1 cellular context compared by ENCODE assay signal in the genomic region with DNA sequence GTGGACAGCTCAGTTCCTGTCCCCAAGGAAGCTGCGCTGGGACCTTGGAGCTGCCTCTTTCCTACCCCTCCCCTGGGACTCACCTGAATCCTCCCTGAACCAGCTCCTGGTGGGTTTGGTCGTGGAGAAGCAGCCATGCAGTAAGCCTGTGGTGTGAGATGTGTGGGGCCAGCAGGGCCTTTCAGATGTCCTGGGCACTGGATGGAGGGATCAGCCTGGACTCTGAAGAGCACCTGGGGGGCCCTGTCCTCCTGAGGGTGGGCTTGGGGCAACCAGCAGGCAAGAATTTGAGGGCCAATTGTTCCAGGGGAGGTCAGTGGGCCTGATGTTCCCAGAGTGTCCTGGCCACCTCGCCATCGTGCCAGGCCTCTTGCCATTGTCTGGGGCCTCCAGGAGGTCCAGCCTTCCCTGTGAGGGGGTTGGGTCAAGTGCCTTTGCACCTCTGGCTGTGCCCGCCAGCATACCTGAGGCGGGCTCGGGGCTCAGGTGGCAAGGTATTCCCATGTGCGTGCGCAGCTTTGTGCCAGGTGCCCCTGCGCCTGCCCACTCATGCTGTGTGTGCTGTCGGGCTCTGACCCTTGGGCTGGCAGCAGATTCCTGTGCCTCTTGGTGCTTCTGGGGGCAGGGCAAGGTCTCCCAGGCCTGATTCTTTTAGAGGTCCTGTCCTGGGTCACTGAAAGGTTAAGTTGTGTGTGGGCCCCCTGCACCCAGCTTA.
TF ChIP-seq lines count a peak whose summit lies in the region.

No MANE protein-coding gene starts in this region.

TF ChIP-seq in GM12878, 131 proteins besides CTCF, POLR2A, EP300 and RAD21:
- TF ChIP-seq, protein P1, sequence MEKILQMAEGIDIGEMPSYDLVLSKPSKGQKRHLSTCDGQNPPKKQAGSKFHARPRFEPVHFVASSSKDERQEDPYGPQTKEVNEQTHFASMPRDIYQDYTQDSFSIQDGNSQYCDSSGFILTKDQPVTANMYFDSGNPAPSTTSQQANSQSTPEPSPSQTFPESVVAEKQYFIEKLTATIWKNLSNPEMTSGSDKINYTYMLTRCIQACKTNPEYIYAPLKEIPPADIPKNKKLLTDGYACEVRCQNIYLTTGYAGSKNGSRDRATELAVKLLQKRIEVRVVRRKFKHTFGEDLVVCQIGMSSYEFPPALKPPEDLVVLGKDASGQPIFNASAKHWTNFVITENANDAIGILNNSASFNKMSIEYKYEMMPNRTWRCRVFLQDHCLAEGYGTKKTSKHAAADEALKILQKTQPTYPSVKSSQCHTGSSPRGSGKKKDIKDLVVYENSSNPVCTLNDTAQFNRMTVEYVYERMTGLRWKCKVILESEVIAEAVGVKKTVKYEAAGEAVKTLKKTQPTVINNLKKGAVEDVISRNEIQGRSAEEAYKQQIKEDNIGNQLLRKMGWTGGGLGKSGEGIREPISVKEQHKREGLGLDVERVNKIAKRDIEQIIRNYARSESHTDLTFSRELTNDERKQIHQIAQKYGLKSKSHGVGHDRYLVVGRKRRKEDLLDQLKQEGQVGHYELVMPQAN (conservative IDR thresholded peaks at IDR 0.05): no peak
- TF ChIP-seq LARP7 (IDR thresholded peaks at IDR 0.05) (0 out of 2 replicates have a peak, but pooled peaks have one; percentile 9), IKZF1 (conservative IDR thresholded peaks at IDR 0.05) (no peak; the same call in 1 of the 2 replicates), BMI1 (IDR thresholded peaks at IDR 0.05; ENCODE audit: borderline replicate concordance) (no peak), MTA3 (IDR thresholded peaks at IDR 0.05; ENCODE audit: borderline replicate concordance, low read length) (no peak), MYC (IDR thresholded peaks at IDR 0.05; ENCODE audit: insufficient read depth, insufficient read length, insufficient replicate concordance, low read length, severe bottlenecking) (no peak), GATAD2B (conservative IDR thresholded peaks at IDR 0.05; ENCODE audit: low read depth) (no peak), MYB (IDR thresholded peaks at IDR 0.05; ENCODE audit: borderline replicate concordance, low read depth, low read length) (no peak), TCF3 (IDR thresholded peaks at IDR 0.05; ENCODE audit: borderline replicate concordance, insufficient read depth, low read depth, low read length) (no peak), KDM1A (IDR thresholded peaks at IDR 0.05; ENCODE audit: borderline replicate concordance) (no peak), SRF (IDR thresholded peaks at IDR 0.05; ENCODE audit: low read depth in 2 of 2, low read length in 2 of 2) (0 out of 4 replicates have a peak, but pooled peaks of 1 of the 2 experiments have one; percentile 11), SREBF2 (IDR thresholded peaks at IDR 0.05; ENCODE audit: low read length) (no peak), EZH2 (IDR thresholded peaks at IDR 0.05; ENCODE audit: borderline replicate concordance, control insufficient read depth, low read depth, low read length) (no peak), CREB1 (IDR thresholded peaks at IDR 0.05; ENCODE audit: low read depth) (no peak), CREM (IDR thresholded peaks at IDR 0.05; ENCODE audit: low read depth) (no peak), PAX5 (IDR thresholded peaks at IDR 0.05; ENCODE audit: borderline replicate concordance, low read depth, low read length) (no peak), MEF2A (IDR thresholded peaks at IDR 0.05; ENCODE audit: insufficient read depth, low read depth, low read length) (no peak), SMARCA5 (IDR thresholded peaks at IDR 0.05) (peak; percentile 14; the same call in 1 of the 2 replicates), EGR1 (IDR thresholded peaks at IDR 0.05; ENCODE audit: borderline replicate concordance in 1 of 2, low read depth in 2 of 2, low read length in 2 of 2) (no peak), ZNF217 (IDR thresholded peaks at IDR 0.05) (no peak), JUND (IDR thresholded peaks at IDR 0.05; ENCODE audit: low read depth, low read length) (no peak)
- TF ChIP-seq, protein P2, sequence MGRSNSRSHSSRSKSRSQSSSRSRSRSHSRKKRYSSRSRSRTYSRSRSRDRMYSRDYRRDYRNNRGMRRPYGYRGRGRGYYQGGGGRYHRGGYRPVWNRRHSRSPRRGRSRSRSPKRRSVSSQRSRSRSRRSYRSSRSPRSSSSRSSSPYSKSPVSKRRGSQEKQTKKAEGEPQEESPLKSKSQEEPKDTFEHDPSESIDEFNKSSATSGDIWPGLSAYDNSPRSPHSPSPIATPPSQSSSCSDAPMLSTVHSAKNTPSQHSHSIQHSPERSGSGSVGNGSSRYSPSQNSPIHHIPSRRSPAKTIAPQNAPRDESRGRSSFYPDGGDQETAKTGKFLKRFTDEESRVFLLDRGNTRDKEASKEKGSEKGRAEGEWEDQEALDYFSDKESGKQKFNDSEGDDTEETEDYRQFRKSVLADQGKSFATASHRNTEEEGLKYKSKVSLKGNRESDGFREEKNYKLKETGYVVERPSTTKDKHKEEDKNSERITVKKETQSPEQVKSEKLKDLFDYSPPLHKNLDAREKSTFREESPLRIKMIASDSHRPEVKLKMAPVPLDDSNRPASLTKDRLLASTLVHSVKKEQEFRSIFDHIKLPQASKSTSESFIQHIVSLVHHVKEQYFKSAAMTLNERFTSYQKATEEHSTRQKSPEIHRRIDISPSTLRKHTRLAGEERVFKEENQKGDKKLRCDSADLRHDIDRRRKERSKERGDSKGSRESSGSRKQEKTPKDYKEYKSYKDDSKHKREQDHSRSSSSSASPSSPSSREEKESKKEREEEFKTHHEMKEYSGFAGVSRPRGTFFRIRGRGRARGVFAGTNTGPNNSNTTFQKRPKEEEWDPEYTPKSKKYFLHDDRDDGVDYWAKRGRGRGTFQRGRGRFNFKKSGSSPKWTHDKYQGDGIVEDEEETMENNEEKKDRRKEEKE (IDR thresholded peaks at IDR 0.05): no peak
- TF ChIP-seq, protein P3, sequence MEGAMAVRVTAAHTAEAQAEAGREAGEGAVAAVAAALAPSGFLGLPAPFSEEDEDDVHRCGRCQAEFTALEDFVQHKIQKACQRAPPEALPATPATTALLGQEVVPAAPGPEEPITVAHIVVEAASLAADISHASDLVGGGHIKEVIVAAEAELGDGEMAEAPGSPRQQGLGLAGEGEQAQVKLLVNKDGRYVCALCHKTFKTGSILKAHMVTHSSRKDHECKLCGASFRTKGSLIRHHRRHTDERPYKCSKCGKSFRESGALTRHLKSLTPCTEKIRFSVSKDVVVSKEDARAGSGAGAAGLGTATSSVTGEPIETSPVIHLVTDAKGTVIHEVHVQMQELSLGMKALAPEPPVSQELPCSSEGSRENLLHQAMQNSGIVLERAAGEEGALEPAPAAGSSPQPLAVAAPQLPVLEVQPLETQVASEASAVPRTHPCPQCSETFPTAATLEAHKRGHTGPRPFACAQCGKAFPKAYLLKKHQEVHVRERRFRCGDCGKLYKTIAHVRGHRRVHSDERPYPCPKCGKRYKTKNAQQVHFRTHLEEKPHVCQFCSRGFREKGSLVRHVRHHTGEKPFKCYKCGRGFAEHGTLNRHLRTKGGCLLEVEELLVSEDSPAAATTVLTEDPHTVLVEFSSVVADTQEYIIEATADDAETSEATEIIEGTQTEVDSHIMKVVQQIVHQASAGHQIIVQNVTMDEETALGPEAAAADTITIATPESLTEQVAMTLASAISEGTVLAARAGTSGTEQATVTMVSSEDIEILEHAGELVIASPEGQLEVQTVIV (IDR thresholded peaks at IDR 0.05; ENCODE audit: borderline replicate concordance, partially characterized antibody): no peak
- TF ChIP-seq, protein P4, sequence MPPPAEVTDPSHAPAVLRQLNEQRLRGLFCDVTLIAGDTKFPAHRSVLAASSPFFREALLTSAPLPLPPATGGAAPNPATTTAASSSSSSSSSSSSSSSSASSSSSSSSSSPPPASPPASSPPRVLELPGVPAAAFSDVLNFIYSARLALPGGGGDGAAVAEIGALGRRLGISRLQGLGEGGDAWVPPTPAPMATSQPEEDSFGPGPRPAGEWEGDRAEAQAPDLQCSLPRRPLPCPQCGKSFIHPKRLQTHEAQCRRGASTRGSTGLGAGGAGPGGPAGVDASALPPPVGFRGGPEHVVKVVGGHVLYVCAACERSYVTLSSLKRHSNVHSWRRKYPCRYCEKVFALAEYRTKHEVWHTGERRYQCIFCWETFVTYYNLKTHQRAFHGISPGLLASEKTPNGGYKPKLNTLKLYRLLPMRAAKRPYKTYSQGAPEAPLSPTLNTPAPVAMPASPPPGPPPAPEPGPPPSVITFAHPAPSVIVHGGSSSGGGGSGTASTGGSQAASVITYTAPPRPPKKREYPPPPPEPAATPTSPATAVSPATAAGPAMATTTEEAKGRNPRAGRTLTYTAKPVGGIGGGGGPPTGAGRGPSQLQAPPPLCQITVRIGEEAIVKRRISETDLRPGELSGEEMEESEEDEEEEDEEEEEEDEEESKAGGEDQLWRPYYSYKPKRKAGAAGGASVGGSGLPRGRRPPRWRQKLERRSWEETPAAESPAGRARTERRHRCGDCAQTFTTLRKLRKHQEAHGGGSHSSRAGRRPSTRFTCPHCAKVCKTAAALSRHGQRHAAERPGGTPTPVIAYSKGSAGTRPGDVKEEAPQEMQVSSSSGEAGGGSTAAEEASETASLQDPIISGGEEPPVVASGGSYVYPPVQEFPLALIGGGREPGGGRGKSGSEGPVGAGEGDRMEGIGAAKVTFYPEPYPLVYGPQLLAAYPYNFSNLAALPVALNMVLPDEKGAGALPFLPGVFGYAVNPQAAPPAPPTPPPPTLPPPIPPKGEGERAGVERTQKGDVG (CRISPR knock-in tag; IDR thresholded peaks at IDR 0.05): no peak
